Comparison of ENCODE assay signal across 8 cellular contexts in the genomic region with DNA sequence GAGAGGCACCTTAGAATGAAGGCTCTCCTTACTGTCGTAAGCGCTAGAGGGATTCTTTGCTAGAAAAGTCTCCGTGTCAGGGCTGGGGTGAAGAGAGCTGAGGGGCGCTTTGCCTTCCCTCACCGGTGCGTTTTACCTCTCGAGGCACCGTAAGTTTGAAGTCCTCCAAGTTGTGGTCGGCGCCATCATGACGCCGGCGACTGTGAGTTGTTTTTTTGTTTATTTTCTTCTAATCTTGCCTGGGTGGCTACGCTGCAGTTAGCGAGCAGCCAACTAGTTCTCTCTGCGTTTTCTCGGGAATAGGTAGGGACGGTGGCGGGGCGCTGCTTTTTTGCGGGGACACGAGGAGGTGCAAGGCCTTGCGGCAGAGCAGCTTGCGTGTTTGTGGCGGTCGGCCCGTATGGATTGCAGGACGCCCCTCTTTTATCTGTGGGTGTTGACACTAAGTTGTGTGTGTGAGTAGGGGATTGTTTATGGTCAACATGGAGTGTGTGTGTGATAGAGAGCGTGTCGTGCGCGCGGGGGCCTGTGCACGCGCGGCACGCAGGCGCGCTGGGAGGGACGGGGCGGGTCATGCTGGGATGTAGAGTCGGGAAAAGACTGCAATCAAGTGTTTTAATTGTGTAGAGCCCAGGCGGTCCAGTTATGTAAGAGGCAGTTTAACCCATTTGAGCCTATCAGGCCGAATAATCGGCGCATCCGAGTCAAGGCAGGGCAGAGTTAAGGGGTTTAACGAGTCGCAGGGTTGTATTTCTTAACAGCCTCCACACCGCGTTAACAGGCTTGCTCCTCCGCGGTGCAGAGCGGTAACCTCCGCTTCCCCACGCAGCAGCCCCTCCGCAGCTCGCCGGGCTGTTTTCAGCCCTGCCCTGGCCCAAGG. TPM values are rescaled to one million over a fixed set of nuclear protein-coding genes. Genes with fewer than 3 reads are reported as not detected.
A peak's percentile ranks its signal among the peaks of the same experiment; 100 is the strongest.
DNase-seq lines count a peak whose midpoint lies in the region; ATAC-seq and TF ChIP-seq lines count a peak whose summit lies in the region.

No MANE protein-coding gene starts in this region.

- H3K36me3 ChIP-seq in RWPE2 (ENCODE audit: low read depth): no peaks in the 10 kb centered on the region

- H3K9me3 Mint-ChIP-seq in CD14-positive monocyte: peaks cover 0 to 2% (median 0%) of the 10 kb centered on the region in 7 donors
- peaks cover 6% of the 10 kb centered on the region for H3K9me3 Mint-ChIP-seq in central memory CD8-positive, alpha-beta T cell

- no peak overlapping the region for H3K4me3 Mint-ChIP-seq in CD14-positive monocyte
- H3K4me3 Mint-ChIP-seq in central memory CD8-positive, alpha-beta T cell: no peak overlapping the region

- intact Hi-C loops in CD14-positive monocyte (cut with micrococcal nuclease) (no loop called here), sciatic nerve (cut with DNase I) (no loop called here)

- H3K9me3 ChIP-seq in RWPE2 (ENCODE audit: severe bottlenecking): no peaks in the 10 kb centered on the region

- no peak overlapping the region for H3K27ac Mint-ChIP-seq in CD14-positive monocyte
- H3K27ac Mint-ChIP-seq in central memory CD8-positive, alpha-beta T cell (ENCODE audit: low read depth): no peak overlapping the region

- H3K27ac ChIP-seq in RWPE2 (ENCODE audit: poor library complexity, severe bottlenecking): peak overlapping the region; percentile 97

- H3K4me3 ChIP-seq in LNCaP clone FGC (ENCODE audit: low read depth, low read length) (peak overlapping the region; percentile 53), RWPE2 (ENCODE audit: severe bottlenecking) (peak overlapping the region; percentile 51)

- no peaks in the 10 kb centered on the region for H3K27me3 ChIP-seq in RWPE2 (ENCODE audit: insufficient read depth, poor library complexity, severe bottlenecking)

- peaks cover 22% of the 10 kb centered on the region for H3K4me1 Mint-ChIP-seq in CD14-positive monocyte
- H3K4me1 Mint-ChIP-seq in central memory CD8-positive, alpha-beta T cell: peaks cover 7% of the 10 kb centered on the region

- H3K27me3 Mint-ChIP-seq in CD14-positive monocyte (ENCODE audit: low read depth in 3 of 3): no peaks in the 10 kb centered on the region
- peaks cover 17% of the 10 kb centered on the region for H3K27me3 Mint-ChIP-seq in central memory CD8-positive, alpha-beta T cell

- no peaks in the 10 kb centered on the region for H3K36me3 Mint-ChIP-seq in CD14-positive monocyte
- H3K36me3 Mint-ChIP-seq in central memory CD8-positive, alpha-beta T cell (ENCODE audit: insufficient read depth): peaks cover 3% of the 10 kb centered on the region

- peaks cover 9% of the 10 kb centered on the region for H3K4me1 ChIP-seq in RWPE2 (ENCODE audit: insufficient read depth, poor library complexity, severe bottlenecking)

- peak; percentile 11 for ATAC-seq in GM21381 (IDR thresholded peaks at IDR 0.05; ENCODE audit: unreplicated experiment)
- ATAC-seq in RWPE2 (ENCODE audit: low read depth): peak; percentile 32
- ATAC-seq in central memory CD8-positive, alpha-beta T cell (replicated peaks; ENCODE audit: extremely low read depth, poor library complexity, severe bottlenecking): peak; percentile 12
- ATAC-seq in sciatic nerve: peak; percentile 91
- no peak for ATAC-seq in GM21447 (IDR thresholded peaks at IDR 0.05; ENCODE audit: unreplicated experiment)

- TF ChIP-seq CTCF in CD14-positive monocyte (IDR thresholded peaks at IDR 0.05) (no peak), LNCaP clone FGC (IDR thresholded peaks at IDR 0.05; ENCODE audit: control insufficient read depth, extremely low read depth, insufficient read depth) (no peak), RWPE2 (IDR thresholded peaks at IDR 0.05; ENCODE audit: poor library complexity, severe bottlenecking) (no peak)

- DNase-seq in CD14-positive monocyte (ENCODE audit: low spot score): peak; percentile 43
- no peak for DNase-seq in LNCaP clone FGC (ENCODE audit: low read depth)
- DNase-seq in RWPE2 (ENCODE audit: low spot score): peak; percentile 57
- DNase-seq in central memory CD8-positive, alpha-beta T cell (ENCODE audit: low spot score in 2 of 2): no peak
- DNase-seq in iPS-NIHi7 (ENCODE audit: extremely low spot score): peak; percentile 18
- peak; percentile 89 for DNase-seq in sciatic nerve (ENCODE audit: low spot score)

RNA-seq across cellular contexts. Expression of gene NEGR1, which starts 1.1 kb away (rescaled TPM):
- under 1 TPM; 0.03 to 0.13 TPM for polyA plus RNA-seq in CD14-positive monocyte
- total RNA-seq in sciatic nerve: 85.5 TPM

Comparison
In these comparisons a context has a peak if more than half of its experiments do, and no peak if none do; other contexts are left out.
1. DNase-seq: peak in CD14-positive monocyte (single experiment), RWPE2 (single experiment), iPS-NIHi7 (single experiment) and sciatic nerve (single experiment); none in LNCaP clone FGC (single experiment) and central memory CD8-positive, alpha-beta T cell (0 of 2).